6 cellular contexts compared by ENCODE assay signal in the genomic region with DNA sequence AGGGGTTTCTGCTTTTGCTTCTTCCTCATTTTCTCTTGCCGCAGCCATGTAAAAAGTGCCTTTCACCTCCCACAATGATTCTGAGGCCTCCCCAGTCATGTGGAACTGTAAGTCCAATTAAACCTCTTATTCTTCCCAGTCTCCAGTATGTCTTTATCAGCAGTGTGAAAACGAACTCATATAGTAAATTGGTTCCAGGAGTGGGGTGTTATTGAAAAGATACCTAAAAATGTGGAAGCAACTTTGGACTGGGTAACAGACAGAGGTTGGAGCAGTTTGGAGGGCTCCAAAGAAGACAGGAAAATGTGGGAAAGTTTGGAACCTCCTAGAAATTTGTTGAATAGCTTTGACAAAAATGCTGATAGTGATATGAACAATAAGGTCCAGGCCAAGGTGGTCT. TPM values are rescaled to one million over a fixed set of nuclear protein-coding genes. Genes with fewer than 3 reads are reported as not detected.
"Had no signal": no experiment of that assay in that cellular context is flagged by ENCODE, and none has a peak within 500 bp of the region (broad histone marks: within the 10 kb centered on the region; RNA-seq: fewer than 3 reads in every experiment).

No MANE protein-coding gene starts in this region.

RNA-seq across cellular contexts. Expression of a gene that starts 5.5 kb away (rescaled TPM):
- total RNA-seq: GM23248, H4, HFFc6 had no signal
- polyA plus RNA-seq: GM23248 had no signal

RNA-seq across cellular contexts. Expression of a gene that starts 34.7 kb away (rescaled TPM):
- total RNA-seq: GM23248, GM23338, H1, H4, H7, HFFc6 had no signal
- polyA plus RNA-seq: GM23248 had no signal
